23 cellular contexts compared by ENCODE assay signal in the genomic region with DNA sequence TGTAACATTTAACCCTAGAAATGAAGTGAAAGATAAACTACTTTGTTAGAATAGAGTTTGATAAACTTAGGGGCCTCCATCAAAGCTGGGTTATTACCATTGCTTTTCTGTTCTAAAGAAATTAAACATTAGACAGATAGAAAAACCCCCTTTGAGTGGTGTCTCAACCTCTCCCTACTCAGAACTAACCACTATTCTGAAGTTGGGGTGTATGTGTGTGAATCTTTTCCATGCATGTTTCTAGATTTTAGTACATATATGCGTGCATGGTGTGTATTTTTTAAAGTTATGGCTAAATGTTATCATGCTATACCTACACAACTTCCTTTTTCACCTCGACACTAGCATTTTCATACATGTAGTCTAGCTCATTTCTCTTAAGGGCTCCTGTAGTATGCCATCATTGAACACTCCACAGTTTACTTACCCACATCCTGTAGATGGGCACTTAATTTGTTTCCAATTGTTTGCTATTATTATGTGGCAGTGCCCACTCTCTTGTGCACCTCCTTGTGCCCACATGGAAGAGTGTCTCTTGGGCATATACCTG.
"Had no signal": no experiment of that assay in that cellular context is flagged by ENCODE, and none has a peak within 500 bp of the region (broad histone marks: within the 10 kb centered on the region; RNA-seq: fewer than 3 reads in every experiment).

No MANE protein-coding gene starts in this region.

- H3K27me3 Mint-ChIP-seq: brain; central memory CD8-positive, alpha-beta T cell had no signal

- H3K9me3 Mint-ChIP-seq: central memory CD8-positive, alpha-beta T cell had no signal

- H3K27ac Mint-ChIP-seq: brain had no signal

- DNase-seq: activated CD4-positive, alpha-beta T cell treated with anti-CD3 and anti-CD28 coated beads for 48 hours; activated CD4-positive, alpha-beta T cell treated with anti-CD3 and anti-CD28 coated beads, Interleukin-2, amount 50 U/mL, for 48 hours; amygdala; IMR-90; Kasumi-1; KBM-7; NCI-H1105 treated with DMSO at 0.1 percent for 48 hours; NCI-H1436 treated with DMSO at 0.1 percent for 48 hours; NCI-H187; NCI-H2081; NCI-H510A treated with DMSO at 0.1 percent for 48 hours; NCI-H69; NK-92 treated with Interleukin-12 subunit alpha and Interleukin-12 subunit beta, amount 100 ng/mL, for 24 hours; OCI-M1; RPMI8226; SJCRH30; SK-N-SH; T-helper 1 cell had no signal

- H3K4me3 Mint-ChIP-seq: brain; central memory CD8-positive, alpha-beta T cell had no signal

- H3K27me3 ChIP-seq: SJCRH30 had no signal

- H3K4me1 Mint-ChIP-seq: brain; central memory CD8-positive, alpha-beta T cell had no signal

- H3K27ac ChIP-seq: SJCRH30, VCaP had no signal

- ATAC-seq: Panc1, Right ventricle myocardium inferior had no signal

- H3K4me3 ChIP-seq: SJCRH30 had no signal
